Comparison of ENCODE assay signal across 8 cellular contexts in genomic region chrX:2500091-2500680, GRCh38. TPM values are rescaled to one million over a fixed set of nuclear protein-coding genes. Genes with fewer than 3 reads are reported as not detected.
DNase-seq lines count a peak whose midpoint lies in the region; ATAC-seq lines count a peak whose summit lies in the region.

No MANE protein-coding gene starts in this region.

- no peaks in the 10 kb centered on the region for H3K9me3 Mint-ChIP-seq in CD4-positive, CD25-positive, alpha-beta regulatory T cell
- no peaks in the 10 kb centered on the region for H3K9me3 Mint-ChIP-seq in IgD-negative memory B cell
- H3K9me3 Mint-ChIP-seq in activated naive CD4-positive, alpha-beta T cell treated with anti-CD3 and anti-CD28 coated beads, Interleukin-2, amount 50 U/mL, for 24 hours: no peaks in the 10 kb centered on the region

- peaks cover 6% of the 10 kb centered on the region for H3K36me3 Mint-ChIP-seq in CD4-positive, CD25-positive, alpha-beta regulatory T cell
- no peaks in the 10 kb centered on the region for H3K36me3 Mint-ChIP-seq in IgD-negative memory B cell
- H3K36me3 Mint-ChIP-seq in activated naive CD4-positive, alpha-beta T cell treated with anti-CD3 and anti-CD28 coated beads, Interleukin-2, amount 50 U/mL, for 24 hours: no peaks in the 10 kb centered on the region

- peak overlapping the region; percentile 32 for H3K9ac ChIP-seq in rectal smooth muscle tissue (ENCODE audit: low read length)

- H3K27me3 Mint-ChIP-seq in CD4-positive, CD25-positive, alpha-beta regulatory T cell: no peaks in the 10 kb centered on the region
- H3K27me3 Mint-ChIP-seq in IgD-negative memory B cell: no peaks in the 10 kb centered on the region
- H3K27me3 Mint-ChIP-seq in activated naive CD4-positive, alpha-beta T cell treated with anti-CD3 and anti-CD28 coated beads, Interleukin-2, amount 50 U/mL, for 24 hours: no peaks in the 10 kb centered on the region

- peak overlapping the region; percentile 77 to 92 (median 87) for H3K27ac Mint-ChIP-seq in CD4-positive, CD25-positive, alpha-beta regulatory T cell
- peak overlapping the region in 2 of 3 donors; percentile 81 to 88 for H3K27ac Mint-ChIP-seq in IgD-negative memory B cell
- peak overlapping the region; percentile 83 for H3K27ac Mint-ChIP-seq in activated naive CD4-positive, alpha-beta T cell treated with anti-CD3 and anti-CD28 coated beads, Interleukin-2, amount 50 U/mL, for 24 hours

- H3K4me3 Mint-ChIP-seq in CD4-positive, CD25-positive, alpha-beta regulatory T cell: peak overlapping the region; percentile 87 to 95 (median 90)
- peak overlapping the region; percentile 82 to 92 (median 89) for H3K4me3 Mint-ChIP-seq in IgD-negative memory B cell
- peak overlapping the region; percentile 86 for H3K4me3 Mint-ChIP-seq in activated naive CD4-positive, alpha-beta T cell treated with anti-CD3 and anti-CD28 coated beads, Interleukin-2, amount 50 U/mL, for 24 hours

- peaks cover 18 to 49% (median 27%) of the 10 kb centered on the region in 4 donors for H3K4me1 Mint-ChIP-seq in CD4-positive, CD25-positive, alpha-beta regulatory T cell
- peaks cover 17 to 28% (median 24%) of the 10 kb centered on the region in 3 donors for H3K4me1 Mint-ChIP-seq in IgD-negative memory B cell
- H3K4me1 Mint-ChIP-seq in activated naive CD4-positive, alpha-beta T cell treated with anti-CD3 and anti-CD28 coated beads, Interleukin-2, amount 50 U/mL, for 24 hours: peaks cover 27% of the 10 kb centered on the region

- peak; percentile 41 to 47 for ATAC-seq in CD4-positive, CD25-positive, alpha-beta regulatory T cell (ENCODE audit: low read depth in 2 of 2)
- ATAC-seq in GM21447 (IDR thresholded peaks at IDR 0.05; ENCODE audit: unreplicated experiment) (peak; percentile 52), left cardiac atrium (peak; percentile 50 to 67)

- intact Hi-C loops in left cardiac atrium (cut with DNase I): loop anchor here in 1 of 2 donors (10.0 kb wide), 1 partner anchor 95 kb away; no protein-coding TSS in a partner anchor

- H3K36me3 ChIP-seq in CD4-positive, CD25-positive, alpha-beta regulatory T cell (ENCODE audit: control insufficient read depth, insufficient read depth, low read length): no peaks in the 10 kb centered on the region
- H3K36me3 ChIP-seq in rectal smooth muscle tissue (ENCODE audit: control insufficient read depth, insufficient read depth, low read length): no peaks in the 10 kb centered on the region

- H3K9me3 ChIP-seq in CD4-positive, CD25-positive, alpha-beta regulatory T cell (ENCODE audit: control insufficient read depth in 2 of 2, low read length in 2 of 2): no peaks in the 10 kb centered on the region

- DNase-seq in CD4-positive, CD25-positive, alpha-beta regulatory T cell: peak; percentile 2 to 41 (median 7)
- DNase-seq in left cardiac atrium (no peak), occipital lobe (lab: John Stamatoyannopoulos, UW) (no peak), NCI-H1048 (lab: John Stamatoyannopoulos, UW) (no peak)

- H3K4me1 ChIP-seq in CD4-positive, CD25-positive, alpha-beta regulatory T cell (ENCODE audit: control insufficient read depth, insufficient read depth, low read length, poor library complexity, severe bottlenecking): peaks cover 22% of the 10 kb centered on the region
- H3K4me1 ChIP-seq in rectal smooth muscle tissue (ENCODE audit: control insufficient read depth, insufficient read depth, low read length): peaks cover 13% of the 10 kb centered on the region

- H3K27ac ChIP-seq in CD4-positive, CD25-positive, alpha-beta regulatory T cell (ENCODE audit: insufficient read depth, low read length, poor library complexity, severe bottlenecking): peak overlapping the region; percentile 55
- peak overlapping the region; percentile 65 for H3K27ac ChIP-seq in rectal smooth muscle tissue (ENCODE audit: low read depth, low read length)

- H3K27me3 ChIP-seq in CD4-positive, CD25-positive, alpha-beta regulatory T cell (ENCODE audit: control insufficient read depth, insufficient read depth, low read length): no peaks in the 10 kb centered on the region
- H3K27me3 ChIP-seq in rectal smooth muscle tissue (ENCODE audit: control insufficient read depth, insufficient read depth, low read length): no peaks in the 10 kb centered on the region

- peak overlapping the region; percentile 73 for H3K4me3 ChIP-seq in CD4-positive, CD25-positive, alpha-beta regulatory T cell (ENCODE audit: low read depth, low read length)
- peak overlapping the region; percentile 60 for H3K4me3 ChIP-seq in rectal smooth muscle tissue (ENCODE audit: low read length)

RNA-seq across cellular contexts. Expression of gene DHRSX, which starts 0.6 kb away (rescaled TPM):
- total RNA-seq in CD4-positive, CD25-positive, alpha-beta regulatory T cell: 18.4 TPM
- 10 to 100 TPM; 16.5 to 21.8 (median 19.2) TPM for polyA plus RNA-seq in CD4-positive, CD25-positive, alpha-beta regulatory T cell
- 27.5 TPM for polyA plus RNA-seq in IgD-negative memory B cell
- 10 to 100 TPM; 21.0 to 34.0 TPM for total RNA-seq in left cardiac atrium
- total RNA-seq in occipital lobe: 18.7 TPM

RNA-seq across cellular contexts. Expression of gene ZBED1, which starts 0.6 kb away (rescaled TPM):
- total RNA-seq in CD4-positive, CD25-positive, alpha-beta regulatory T cell: 19.5 TPM
- polyA plus RNA-seq in CD4-positive, CD25-positive, alpha-beta regulatory T cell: 10 to 100 TPM; 28.5 to 39.2 (median 32.5) TPM
- 45.0 TPM for polyA plus RNA-seq in IgD-negative memory B cell
- total RNA-seq in left cardiac atrium (10 to 100 TPM; 37.7 to 45.0 TPM), occipital lobe (30.3 TPM)

Comparison
In these comparisons a context has a peak if more than half of its experiments do, and no peak if none do; other contexts are left out.
1. DNase-seq: peak in CD4-positive, CD25-positive, alpha-beta regulatory T cell (3 of 3); none in left cardiac atrium (single experiment), occipital lobe (single experiment) and NCI-H1048 (single experiment).
2. Peak in every context shown above with its lines, with median percentiles within 50 percentile points of each other: ATAC-seq, H3K27ac Mint-ChIP-seq and H3K4me3 Mint-ChIP-seq.